Comparison of ENCODE assay signal across 30 cellular contexts in genomic region chr2:227903395-227903794, GRCh38. TPM values are rescaled to one million over a fixed set of nuclear protein-coding genes. Genes with fewer than 3 reads are reported as not detected.
"Had no signal": no experiment of that assay in that cellular context is flagged by ENCODE, and none has a peak within 500 bp of the region (broad histone marks: within the 10 kb centered on the region; RNA-seq: fewer than 3 reads in every experiment).

No MANE protein-coding gene starts in this region.

- H3K27me3 ChIP-seq: neural progenitor cell, ovary, stomach, thyroid gland, tibial nerve, upper lobe of left lung, vagina had no signal

- H3K4me2 ChIP-seq: neural progenitor cell, smooth muscle cell had no signal

- H3K79me2 ChIP-seq: parathyroid adenoma had no signal

- H3K36me3 ChIP-seq: neural progenitor cell, ovary, spleen, stomach, thoracic aorta, thyroid gland, tibial nerve, upper lobe of left lung, vagina had no signal

- FAIRE-seq: urothelium cell line had no signal

- H3K27ac ChIP-seq: neural progenitor cell, ovary, parathyroid adenoma, psoas muscle, skin epidermis, spleen, stomach, thoracic aorta, thyroid gland, tibial nerve, upper lobe of left lung, vagina had no signal

- H3K9me3 ChIP-seq: ovary, psoas muscle, spleen, stomach, thoracic aorta, thyroid gland, tibial nerve, upper lobe of left lung, vagina had no signal

- DNase-seq: naive thymus-derived CD4-positive, alpha-beta T cell; natural killer cell; occipital lobe; ovary; posterior cingulate gyrus; psoas muscle; right cardiac atrium; spleen; stimulated activated CD4-positive, alpha-beta T cell treated with anti-CD3 and anti-CD28 coated beads, Interleukin-12 subunit alpha, Interleukin-12 subunit beta, amount 100 ng/mL, for 4 hours; stimulated activated CD4-positive, alpha-beta T cell treated with anti-CD3 and anti-CD28 coated beads, Interleukin-1b, Interleukin-23, amount 100 ng/mL, for 48 hours; stimulated activated CD4-positive, alpha-beta T cell treated with anti-CD3 and anti-CD28 coated beads, Interleukin-4, amount 100 ng/mL, for 1 hour; stimulated activated CD4-positive, alpha-beta T cell treated with anti-CD3 and anti-CD28 coated beads, Interleukin-4, amount 100 ng/mL, for 4 hours; stimulated activated CD8-positive, alpha-beta memory T cell treated with anti-CD3 and anti-CD28 coated beads, Interleukin-4, amount 100 ng/mL, for 48 hours; stimulated activated naive CD4-positive, alpha-beta T cell treated with Interleukin-2 at 50 U/mL for 16 hours; stomach; thyroid gland; trophoblast cell; upper lobe of left lung had no signal

- H3K9ac ChIP-seq: neural progenitor cell, parathyroid adenoma had no signal

- ATAC-seq: naive thymus-derived CD4-positive, alpha-beta T cell; natural killer cell; psoas muscle; right cardiac atrium; sciatic nerve; stimulated activated memory B cell treated with anti-CD40 and anti-IgM and Interleukin-4, amounts not matched to agents 10 μg/mL and 1 μg/mL and 100 μg/mL, for 72 hours had no signal

- H3K4me3 ChIP-seq: neural progenitor cell, ovary, psoas muscle, skin epidermis, smooth muscle cell, spleen, stomach, thoracic aorta, thyroid gland, tibial nerve, upper lobe of left lung, vagina had no signal

- H3K4me1 ChIP-seq: neural progenitor cell, parathyroid adenoma, psoas muscle, spleen, stomach, thyroid gland, tibial nerve, upper lobe of left lung, vagina had no signal

- H2AFZ ChIP-seq: neural progenitor cell, parathyroid adenoma had no signal

RNA-seq across cellular contexts. Expression of gene DAW1, which starts 32.0 kb away (rescaled TPM):
- total RNA-seq: naive thymus-derived CD4-positive, alpha-beta T cell; natural killer cell; progenitor cell of endocrine pancreas; psoas muscle; sciatic nerve; smooth muscle cell; stomach; thyroid gland; ureter; vagina had no signal
- polyA plus RNA-seq: naive thymus-derived CD4-positive, alpha-beta T cell; smooth muscle cell; spleen had no signal
